In the genomic region with DNA sequence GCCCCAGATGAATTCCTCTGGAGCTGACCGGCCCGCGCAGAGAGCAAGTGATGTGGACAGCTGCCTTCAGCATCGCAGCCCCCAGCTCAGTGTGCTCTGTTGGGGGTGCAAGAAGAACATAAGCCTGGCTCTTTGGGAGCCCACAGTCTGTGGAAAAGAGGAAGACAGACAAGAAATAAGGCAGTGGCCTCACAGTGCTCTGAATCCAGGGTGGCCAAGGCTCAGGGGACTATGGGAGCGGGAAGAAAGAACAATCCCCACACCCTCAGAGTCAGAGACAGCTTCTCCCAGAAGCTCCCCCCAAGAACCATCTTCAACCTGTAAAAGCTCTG, we compare ENCODE assay signal across 8 cellular contexts. TPM values are rescaled to one million over a fixed set of nuclear protein-coding genes. Genes with fewer than 3 reads are reported as not detected.
DNase-seq lines count a peak whose midpoint lies in the region; ATAC-seq and TF ChIP-seq lines count a peak whose summit lies in the region.

No MANE protein-coding gene starts in this region.

- CTCF ChIA-PET in MCF 10A (lab: Yijun Ruan, JAX) = interaction anchor here (0.5 to 11.6 kb wide), 27 partner anchors 10 to 1146 kb away, joined by 3 to 131 read pairs (median 4); a partner anchor contains a TSS

- H3K4me1 Mint-ChIP-seq in MCF 10A (ENCODE audit: insufficient read depth, unreplicated experiment) = peaks cover 35% of the 10 kb centered on the region

- DNase-seq in left ventricle myocardium inferior (no peak), Right ventricle myocardium superior (no peak), MCF 10A (ENCODE audit: unreplicated experiment) (no peak), retina (no peak), iPS-NIHi11 (ENCODE audit: low spot score) (no peak), NCI-H2196 (lab: John Stamatoyannopoulos, UW; ENCODE audit: unreplicated experiment) (no peak), GM03348 (ENCODE audit: low spot score) (no peak)

- POLR2A ChIA-PET in MCF 10A (lab: Yijun Ruan, JAX) = interaction anchor here (0.6 to 10.1 kb wide), 19 partner anchors 9 to 612 kb away, joined by 3 to 150 read pairs (median 5); a partner anchor contains a TSS

- H3K9me3 ChIP-seq in left ventricle myocardium inferior (replicated peaks) (no peaks in the 10 kb centered on the region), muscle layer of duodenum (ENCODE audit: control insufficient read depth in 1 of 2, low read length in 2 of 2) (no peaks in the 10 kb centered on the region)

- no peaks in the 10 kb centered on the region for H3K27me3 ChIP-seq in left ventricle myocardium inferior (ENCODE audit: low read depth)
- H3K27me3 ChIP-seq in muscle layer of duodenum (ENCODE audit: low read depth, low read length) = no peaks in the 10 kb centered on the region

- peak overlapping the region; percentile 96 for H3K27ac Mint-ChIP-seq in MCF 10A (ENCODE audit: low read depth, unreplicated experiment)

- TF ChIP-seq CTCF in left ventricle myocardium inferior (IDR thresholded peaks at IDR 0.05; ENCODE audit: borderline replicate concordance) = no peak
- no peak for TF ChIP-seq CTCF in MCF 10A (IDR thresholded peaks at IDR 0.05; ENCODE audit: unreplicated experiment)

- H3K27ac ChIP-seq in left ventricle myocardium inferior (replicated peaks) (peak overlapping the region; percentile 95), muscle layer of duodenum (ENCODE audit: low read length) (no peak overlapping the region)

- H3K27me3 Mint-ChIP-seq in MCF 10A (ENCODE audit: insufficient read depth, unreplicated experiment) = no peaks in the 10 kb centered on the region

- H3K4me1 ChIP-seq in left ventricle myocardium inferior (peaks cover 70% of the 10 kb centered on the region), muscle layer of duodenum (ENCODE audit: control insufficient read depth in 1 of 2, insufficient read depth in 2 of 2, low read length in 2 of 2) (peaks cover 17 to 36% of the 10 kb centered on the region in 2 donors)

- ATAC-seq in Right ventricle myocardium superior (ENCODE audit: poor library complexity) = no peak

- H3K4me3 Mint-ChIP-seq in MCF 10A (ENCODE audit: unreplicated experiment) = peak overlapping the region; percentile 95

- H3K36me3 Mint-ChIP-seq in MCF 10A (ENCODE audit: insufficient read depth, unreplicated experiment) = peaks cover 30% of the 10 kb centered on the region

- no peaks in the 10 kb centered on the region for H3K36me3 ChIP-seq in left ventricle myocardium inferior
- no peaks in the 10 kb centered on the region for H3K36me3 ChIP-seq in muscle layer of duodenum (ENCODE audit: control insufficient read depth in 1 of 2, insufficient read depth in 2 of 2, low read length in 2 of 2)

- H3K9me3 Mint-ChIP-seq in MCF 10A (ENCODE audit: unreplicated experiment) = no peaks in the 10 kb centered on the region

- no TSS peak for BruUV-seq in MCF 10A (replicated peaks; lab: Mats Ljungman, UMichigan)

- intact Hi-C loops in left ventricle myocardium inferior (cut with micrococcal nuclease) (no loop called here), Right ventricle myocardium superior (cut with DNase I) (loop anchor here (2.0 kb wide), 1 partner anchor 30 kb away; a partner anchor contains a TSS), MCF 10A (cut with micrococcal nuclease) (loop anchor here (1.0 to 5.0 kb wide), 3 partner anchors 30 to 285 kb away; no protein-coding TSS in a partner anchor)

- H3K4me3 ChIP-seq in left ventricle myocardium inferior = peak overlapping the region; percentile 79
- peak overlapping the region; percentile 68 to 82 for H3K4me3 ChIP-seq in muscle layer of duodenum (ENCODE audit: low read depth in 1 of 2, low read length in 2 of 2)

RNA-seq across cellular contexts. Expression of a gene that starts 0.3 kb away (rescaled TPM):
- total RNA-seq in left ventricle myocardium inferior = 12.7 TPM
- total RNA-seq in Right ventricle myocardium superior = 15.5 TPM
- total RNA-seq in MCF 10A (2022) = 23.6 and 25.5 TPM in 2 replicates

RNA-seq across cellular contexts. Expression of a gene that starts 2.5 kb away (rescaled TPM):
- 21.9 TPM for total RNA-seq in left ventricle myocardium inferior
- total RNA-seq in Right ventricle myocardium superior = 26.5 TPM
- 61.7 and 63.1 TPM in 2 replicates for total RNA-seq in MCF 10A (2022)

RNA-seq across cellular contexts. Expression of a gene that starts 22.1 kb away (rescaled TPM):
- 10.9 TPM for total RNA-seq in left ventricle myocardium inferior
- 9.3 TPM for total RNA-seq in Right ventricle myocardium superior
- total RNA-seq in MCF 10A (2022) = 21.5 and 29.0 TPM in 2 replicates

RNA-seq across cellular contexts. Expression of a gene that starts 29.5 kb away (rescaled TPM):
- total RNA-seq in left ventricle myocardium inferior (95.4 TPM), Right ventricle myocardium superior (130 TPM), MCF 10A (2022) (42.1 and 42.4 TPM in 2 replicates)

RNA-seq across cellular contexts. Expression of a gene that starts 48.3 kb away (rescaled TPM):
- total RNA-seq in left ventricle myocardium inferior = 11.9 TPM
- 17.1 TPM for total RNA-seq in Right ventricle myocardium superior
- total RNA-seq in MCF 10A (2022) = 0.32 and 0.91 TPM in 2 replicates
